In genomic region chr10:69464801-69465401, GRCh38 we compare ENCODE assay signal across 9 cellular contexts.
DNase-seq lines count a peak whose midpoint lies in the region; ATAC-seq and FAIRE-seq lines count a peak whose summit lies in the region.
"Had no signal": no experiment of that assay in that cellular context is flagged by ENCODE, and none has a peak within 500 bp of the region (broad histone marks: within the 10 kb centered on the region; RNA-seq: fewer than 3 reads in every experiment).

No MANE protein-coding gene starts in this region.

- H3K27me3 Mint-ChIP-seq in activated naive CD8-positive, alpha-beta T cell treated with anti-CD3 and anti-CD28 coated beads, Interleukin-2, amount 50 U/mL, for 24 hours = no peaks in the 10 kb centered on the region

- H3K36me3 Mint-ChIP-seq in activated naive CD8-positive, alpha-beta T cell treated with anti-CD3 and anti-CD28 coated beads, Interleukin-2, amount 50 U/mL, for 24 hours (ENCODE audit: low read depth) = no peaks in the 10 kb centered on the region

- H3K9me3 Mint-ChIP-seq in activated naive CD8-positive, alpha-beta T cell treated with anti-CD3 and anti-CD28 coated beads, Interleukin-2, amount 50 U/mL, for 24 hours = no peaks in the 10 kb centered on the region

- no peak overlapping the region for H3K4me3 Mint-ChIP-seq in activated naive CD8-positive, alpha-beta T cell treated with anti-CD3 and anti-CD28 coated beads, Interleukin-2, amount 50 U/mL, for 24 hours

- peak; percentile 14 for DNase-seq in activated naive CD8-positive, alpha-beta T cell treated with anti-CD3 and anti-CD28 coated beads, Interleukin-2, amount 50 U/mL, for 24 hours
- DNase-seq in stimulated activated naive CD8-positive, alpha-beta T cell treated with anti-CD3 and anti-CD28 coated beads, Interleukin-15, Interleukin-2, amounts not matched to agents 100 U/mL and 50 U/mL, for 24 hours = peak; percentile 19
- DNase-seq in GM19239 (ENCODE audit: insufficient read length, low spot score) (no peak), DMS53 (lab: John Stamatoyannopoulos, UW) (no peak), NCI-H524 (lab: John Stamatoyannopoulos, UW) (no peak)
- DNase-seq: NCI-H1694 treated with DMSO at 0.1 percent for 48 hours had no signal

- H3K27me3 ChIP-seq in layer of hippocampus (ENCODE audit: control insufficient read depth, insufficient read depth, low read length) = no peaks in the 10 kb centered on the region

- H3K4me1 Mint-ChIP-seq in activated naive CD8-positive, alpha-beta T cell treated with anti-CD3 and anti-CD28 coated beads, Interleukin-2, amount 50 U/mL, for 24 hours = peaks cover 17% of the 10 kb centered on the region

- peak overlapping the region; percentile 24 for H3K27ac ChIP-seq in layer of hippocampus (ENCODE audit: low read depth, low read length)

- ATAC-seq in GM19463 (IDR thresholded peaks at IDR 0.05; ENCODE audit: unreplicated experiment) (peak; percentile 73), HG03108 (IDR thresholded peaks at IDR 0.05; ENCODE audit: unreplicated experiment) (no peak)
- peak; percentile 70 for ATAC-seq in activated naive CD8-positive, alpha-beta T cell treated with anti-CD3 and anti-CD28 coated beads, Interleukin-2, amount 50 U/mL, for 24 hours
- peak; percentile 62 for ATAC-seq in stimulated activated naive CD8-positive, alpha-beta T cell treated with anti-CD3 and anti-CD28 coated beads, Interleukin-15, Interleukin-2, amounts not matched to agents 100 U/mL and 50 U/mL, for 24 hours

- peak overlapping the region; percentile 22 for H3K27ac Mint-ChIP-seq in activated naive CD8-positive, alpha-beta T cell treated with anti-CD3 and anti-CD28 coated beads, Interleukin-2, amount 50 U/mL, for 24 hours

- no peak for FAIRE-seq in GM19239 (lab: Jason Lieb, UNC)

Comparison
In these comparisons a context has a peak if more than half of its experiments do, and no peak if none do; other contexts are left out.
1. DNase-seq: peak in activated naive CD8-positive, alpha-beta T cell treated with anti-CD3 and anti-CD28 coated beads, Interleukin-2, amount 50 U/mL, for 24 hours (single experiment) and stimulated activated naive CD8-positive, alpha-beta T cell treated with anti-CD3 and anti-CD28 coated beads, Interleukin-15, Interleukin-2, amounts not matched to agents 100 U/mL and 50 U/mL, for 24 hours (single experiment); none in GM19239 (single experiment), DMS53 (single experiment) and NCI-H524 (0 of 2).